ENCODE assay signal across 8 cellular contexts in genomic region chr15:65870889-65871533, GRCh38. TPM values are rescaled to one million over a fixed set of nuclear protein-coding genes. Genes with fewer than 3 reads are reported as not detected.
DNase-seq lines count a peak whose midpoint lies in the region; ATAC-seq and TF ChIP-seq lines count a peak whose summit lies in the region.

No MANE protein-coding gene starts in this region.

- ATAC-seq in GM21528 (IDR thresholded peaks at IDR 0.05; ENCODE audit: low FRiP score, unreplicated experiment) = no peak

- peak overlapping the region; percentile 99 for H3K4me3 Mint-ChIP-seq in activated T-cell treated with anti-CD3 and anti-CD28 coated beads, Interleukin-2, amount 50 U/mL, for 24 hours
- H3K4me3 Mint-ChIP-seq in activated naive CD8-positive, alpha-beta T cell treated with anti-CD3 and anti-CD28 coated beads for 36 hours = peak overlapping the region; percentile 97

- DNase-seq in activated T-cell treated with anti-CD3 and anti-CD28 coated beads, Interleukin-2, amount 50 U/mL, for 24 hours = no peak
- DNase-seq in activated T-cell treated with anti-CD3 and anti-CD28 coated beads, Interleukin-2, amount 50 U/mL, for 48 hours = no peak
- DNase-seq in NB4 (ENCODE audit: low read depth) (peak; percentile 58), spleen (no peak), NCI-H187 treated with DMSO at 0.1 percent for 48 hours (lab: John Stamatoyannopoulos, UW) (no peak)
- DNase-seq in activated naive CD8-positive, alpha-beta T cell treated with anti-CD3 and anti-CD28 coated beads for 36 hours = no peak

- TF ChIP-seq CTCF in NB4 (IDR thresholded peaks at IDR 0.05; ENCODE audit: low read depth, low read length) (no peak), spleen (IDR thresholded peaks at IDR 0.05 in 8 of 11, conservative IDR thresholded peaks at IDR 0.05 in 3 of 11) (no peak)

- peak overlapping the region; percentile 99 for H3K27ac Mint-ChIP-seq in activated T-cell treated with anti-CD3 and anti-CD28 coated beads, Interleukin-2, amount 50 U/mL, for 24 hours
- peak overlapping the region; percentile 95 for H3K27ac Mint-ChIP-seq in activated naive CD8-positive, alpha-beta T cell treated with anti-CD3 and anti-CD28 coated beads for 36 hours

- H3K36me3 ChIP-seq in iPS-20b (ENCODE audit: insufficient read depth, low read depth, low read length) = peaks cover 17% of the 10 kb centered on the region
- H3K36me3 ChIP-seq in spleen = peaks cover 0 to 20% (median 7%) of the 10 kb centered on the region in 6 donors

- H3K27me3 Mint-ChIP-seq in activated T-cell treated with anti-CD3 and anti-CD28 coated beads, Interleukin-2, amount 50 U/mL, for 24 hours = no peaks in the 10 kb centered on the region
- peaks cover 7% of the 10 kb centered on the region for H3K27me3 Mint-ChIP-seq in activated naive CD8-positive, alpha-beta T cell treated with anti-CD3 and anti-CD28 coated beads for 36 hours

- H3K27me3 ChIP-seq in iPS-20b (ENCODE audit: insufficient read depth, low read length) (no peaks in the 10 kb centered on the region), spleen (replicated peaks in 1 of 7) (no peaks in the 10 kb centered on the region)

- peaks cover 40% of the 10 kb centered on the region for H3K36me3 Mint-ChIP-seq in activated T-cell treated with anti-CD3 and anti-CD28 coated beads, Interleukin-2, amount 50 U/mL, for 24 hours (ENCODE audit: low read depth)
- H3K36me3 Mint-ChIP-seq in activated naive CD8-positive, alpha-beta T cell treated with anti-CD3 and anti-CD28 coated beads for 36 hours = peaks cover 11% of the 10 kb centered on the region

- WGBS in spleen, 5 donors = 30 to 45% (median 38%) methylated on average over 2 of the region's 2 CpGs

- H3K4me1 ChIP-seq in iPS-20b (ENCODE audit: insufficient read depth, low read length) (no peaks in the 10 kb centered on the region; the same call in 1 of the 2 replicates), spleen (peaks cover 19 to 67% (median 49%) of the 10 kb centered on the region in 6 donors)

- H3K9me3 Mint-ChIP-seq in activated T-cell treated with anti-CD3 and anti-CD28 coated beads, Interleukin-2, amount 50 U/mL, for 24 hours = no peaks in the 10 kb centered on the region
- H3K9me3 Mint-ChIP-seq in activated naive CD8-positive, alpha-beta T cell treated with anti-CD3 and anti-CD28 coated beads for 36 hours = no peaks in the 10 kb centered on the region

- TF ChIP-seq POLR2A in NB4 (IDR thresholded peaks at IDR 0.05; ENCODE audit: extremely low read depth, insufficient read length) = no peak
- no peak for TF ChIP-seq POLR2A in spleen (IDR thresholded peaks at IDR 0.05)

- H3K9me3 ChIP-seq in iPS-20b (ENCODE audit: insufficient read depth, low read depth, low read length) = no peaks in the 10 kb centered on the region
- no peaks in the 10 kb centered on the region for H3K9me3 ChIP-seq in spleen

- intact Hi-C loops in spleen (cut with DNase I; ENCODE audit: low total_unique reads) = no loop called here

- peaks cover 41% of the 10 kb centered on the region for H3K4me1 Mint-ChIP-seq in activated T-cell treated with anti-CD3 and anti-CD28 coated beads, Interleukin-2, amount 50 U/mL, for 24 hours (ENCODE audit: low read depth)
- H3K4me1 Mint-ChIP-seq in activated naive CD8-positive, alpha-beta T cell treated with anti-CD3 and anti-CD28 coated beads for 36 hours = peaks cover 31% of the 10 kb centered on the region

- peak overlapping the region; percentile 78 for H3K27ac ChIP-seq in iPS-20b (ENCODE audit: low read length)
- H3K27ac ChIP-seq in spleen = peak overlapping the region; percentile 49 to 99 (median 95)

- peak overlapping the region; percentile 92 for H3K9ac ChIP-seq in iPS-20b (ENCODE audit: low read depth, low read length)

- H3K4me3 ChIP-seq in NB4 (ENCODE audit: low read depth, low read length) (peak overlapping the region; percentile 92), iPS-20b (ENCODE audit: low read length) (peak overlapping the region; percentile 99), spleen (peak overlapping the region; percentile 83 to 97 (median 88))

RNA-seq across cellular contexts. Expression of gene RAB11A, which starts 1.7 kb away (rescaled TPM):
- 100 to 1,000 TPM; 129 to 130 TPM for total RNA-seq in activated naive CD8-positive, alpha-beta T cell treated with anti-CD3 and anti-CD28 coated beads for 36 hours
- total RNA-seq in spleen = 100 to 1,000 TPM; 173 to 313 (median 255) TPM
- polyA plus RNA-seq in spleen = 100 to 1,000 TPM in 2 of 3 donors, 10 to 100 TPM in 1; 86.7 to 153 (median 128) TPM
